In the genomic region with DNA sequence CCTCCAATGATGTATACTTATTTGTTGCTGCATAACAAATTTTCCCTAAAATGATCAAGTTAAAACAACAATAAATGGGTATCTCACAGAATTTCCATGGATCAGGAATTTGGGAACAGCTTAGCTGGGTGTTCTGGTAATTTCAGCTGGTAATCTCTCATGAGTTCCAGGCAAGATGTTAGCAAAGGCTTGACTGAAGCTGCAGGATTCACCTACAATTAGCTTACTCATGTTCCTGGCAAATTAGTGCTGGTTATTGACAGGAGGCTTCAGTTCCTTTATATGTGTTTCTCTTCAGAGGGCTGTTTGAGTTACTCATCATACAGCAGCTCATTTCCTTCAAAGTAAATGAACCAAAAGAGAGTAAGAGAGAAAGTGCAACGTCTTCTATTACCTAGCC, we compare ENCODE assay signal across 18 cellular contexts.
DNase-seq lines count a peak whose midpoint lies in the region; ATAC-seq, FAIRE-seq and TF ChIP-seq lines count a peak whose summit lies in the region.
"Had no signal": no experiment of that assay in that cellular context is flagged by ENCODE, and none has a peak within 500 bp of the region (broad histone marks: within the 10 kb centered on the region; RNA-seq: fewer than 3 reads in every experiment).

No MANE protein-coding gene starts in this region.

- TF ChIP-seq EP300 in H1 (IDR thresholded peaks at IDR 0.05; ENCODE audit: borderline replicate concordance in 1 of 2, low read depth in 2 of 2, low read length in 2 of 2) (no peak), sigmoid colon (IDR thresholded peaks at IDR 0.05) (no peak)

- no peak overlapping the region for H3K4me2 ChIP-seq in H1 (ENCODE audit: insufficient read depth in 1 of 2, low read depth in 2 of 2, low read length in 2 of 2)
- no peak overlapping the region for H3K4me2 ChIP-seq in neural progenitor cell
- H3K4me2 ChIP-seq: A549 had no signal

- no peak overlapping the region for H3K4me3 Mint-ChIP-seq in neural progenitor cell
- H3K4me3 Mint-ChIP-seq: CD4-positive, alpha-beta T cell; H9 had no signal

- H4K91ac ChIP-seq in H1 (replicated peaks; ENCODE audit: insufficient read length, low read length), result no peak overlapping the region

- no peaks in the 10 kb centered on the region for H3K36me3 Mint-ChIP-seq in neural progenitor cell

- H2BK12ac ChIP-seq in H1 (ENCODE audit: low read depth, low read length), result no peak overlapping the region

- no peak overlapping the region for H3K9ac ChIP-seq in H1 (replicated peaks in 1 of 4; ENCODE audit: extremely low read depth in 1 of 4, low read depth in 3 of 4, low read length in 3 of 4)
- no peak overlapping the region for H3K9ac ChIP-seq in neural progenitor cell

- H3K27ac Mint-ChIP-seq in neural progenitor cell, result no peak overlapping the region
- H3K27ac Mint-ChIP-seq: CD4-positive, alpha-beta T cell had no signal

- H3K27me3 Mint-ChIP-seq in neural progenitor cell (ENCODE audit: insufficient read depth, low read depth), result no peaks in the 10 kb centered on the region
- H3K27me3 Mint-ChIP-seq: CD4-positive, alpha-beta T cell had no signal

- TF ChIP-seq RAD21 in H1 (IDR thresholded peaks at IDR 0.05 in 1 of 2, conservative IDR thresholded peaks at IDR 0.05 in 1 of 2; ENCODE audit: low read depth in 2 of 2, low read length in 2 of 2), result no peak

- H3K27me3 ChIP-seq in H1 (replicated peaks in 1 of 4; ENCODE audit: control insufficient read depth in 3 of 4, extremely low read depth in 1 of 4, insufficient read depth in 3 of 4, low read length in 3 of 4) (no peaks in the 10 kb centered on the region), neural progenitor cell (no peaks in the 10 kb centered on the region), sigmoid colon (no peaks in the 10 kb centered on the region)

- H2AK5ac ChIP-seq in H1 (ENCODE audit: low read depth, low read length), result no peak overlapping the region

- H3K23ac ChIP-seq in H1 (ENCODE audit: insufficient read length), result no peak overlapping the region

- H4K20me1 ChIP-seq in H1 (replicated peaks in 1 of 2; ENCODE audit: control insufficient read depth in 1 of 2, insufficient read depth in 2 of 2, low read length in 2 of 2) (peaks cover 6% of the 10 kb centered on the region in 2 experiments), neural progenitor cell (ENCODE audit: low read depth) (no peaks in the 10 kb centered on the region)

- CTCF ChIA-PET in H1 (lab: Charles Lee; ENCODE audit: partially characterized antibody), result no interaction called here

- no peak overlapping the region for H2BK5ac ChIP-seq in H1 (ENCODE audit: low read depth, low read length)

- no peak overlapping the region for H2AFZ ChIP-seq in H1 (ENCODE audit: low read length)
- peak overlapping the region; percentile 31 for H2AFZ ChIP-seq in neural progenitor cell (replicated peaks)

- intact Hi-C loops in sigmoid colon (cut with DNase I), result no loop called here

- H2BK15ac ChIP-seq in H1 (ENCODE audit: low read length), result no peak overlapping the region

- H2BK20ac ChIP-seq in H1 (ENCODE audit: low read length), result no peak overlapping the region

- H3K27ac ChIP-seq in H1 (ENCODE audit: low read depth, low read length), result no peak overlapping the region
- no peak overlapping the region for H3K27ac ChIP-seq in neural progenitor cell
- H3K27ac ChIP-seq in sigmoid colon, result no peak overlapping the region
- H3K27ac ChIP-seq: 22Rv1, A549, C4-2B had no signal

- FAIRE-seq in H1 (lab: Jason Lieb, UNC), result peak; percentile 73
- FAIRE-seq: A549, GM12892, GM18507 had no signal

- WGBS in H1 (ENCODE audit: extremely low coverage in 1 of 2, insufficient coverage in 1 of 2, insufficient read length in 1 of 2, insufficient replicate concordance in 2 of 2, low coverage in 1 of 2, low lambda C conversion rate in 2 of 2, missing lambda C conversion rate in 1 of 2), 2 experiments, result 81% methylated on average over 1 of the region's 1 CpG; no CpG with 5 or more reads in 1 of the 2 experiments
- WGBS in sigmoid colon, 2 donors, result 20 to 55% methylated on average over 1 of the region's 1 CpG

- TF ChIP-seq CTCF in H1 (IDR thresholded peaks at IDR 0.05; ENCODE audit: control extremely low read depth in 1 of 3, insufficient read depth in 1 of 3, low read depth in 1 of 3, low read length in 3 of 3), result no peak
- TF ChIP-seq CTCF in neural progenitor cell (IDR thresholded peaks at IDR 0.05), result no peak
- TF ChIP-seq CTCF in sigmoid colon (IDR thresholded peaks at IDR 0.05), result no peak

- DNase-seq in NCI-H146 (lab: John Stamatoyannopoulos, UW) (peak; percentile 53), NCI-H146 treated with DMSO at 0.1 percent for 48 hours (lab: John Stamatoyannopoulos, UW; ENCODE audit: unreplicated experiment) (no peak), H1 (ENCODE audit: low read depth in 1 of 2, low spot score in 2 of 2) (no peak), neural progenitor cell (ENCODE audit: low spot score) (no peak), sigmoid colon (no peak)
- DNase-seq: AML-193; Caco-2; CD4-positive, alpha-beta T cell; GDM1; GOT3; H9 had no signal

- H3K79me2 ChIP-seq in H1 (ENCODE audit: control insufficient read depth in 1 of 2, insufficient read depth in 2 of 2, low read length in 2 of 2) (peaks cover 0 to 97% of the 10 kb centered on the region in 2 experiments; a peak in 3 of 4 replicates), neural progenitor cell (ENCODE audit: low read depth) (no peaks in the 10 kb centered on the region)

- H3K4ac ChIP-seq in H1 (replicated peaks; ENCODE audit: insufficient read length, low read depth, low read length), result no peak overlapping the region

- ATAC-seq in HG03565 (IDR thresholded peaks at IDR 0.05; ENCODE audit: unreplicated experiment) (no peak), GM21367 (IDR thresholded peaks at IDR 0.05; ENCODE audit: unreplicated experiment) (no peak)
- ATAC-seq: A549 had no signal

- H3K79me1 ChIP-seq in H1 (ENCODE audit: low read depth, low read length), result 0 out of 2 replicates have a peak, but pooled peaks cover 2% of the 10 kb centered on the region

- no peak overlapping the region for H3K56ac ChIP-seq in H1 (replicated peaks; ENCODE audit: insufficient read length, low read depth, low read length)

- H3K36me3 ChIP-seq in H1 (ENCODE audit: control insufficient read depth in 2 of 4, insufficient read depth in 4 of 4, low read length in 3 of 4) (no peaks in the 10 kb centered on the region), neural progenitor cell (no peaks in the 10 kb centered on the region), sigmoid colon (no peaks in the 10 kb centered on the region)

- H3F3A ChIP-seq in neural progenitor cell (ENCODE audit: low read depth), result no peaks in the 10 kb centered on the region

- no peak overlapping the region for H4K5ac ChIP-seq in H1 (ENCODE audit: insufficient read length, low read depth, low read length)

- H3K9me3 ChIP-seq in H1 (ENCODE audit: insufficient read depth in 2 of 2, low read depth in 1 of 2, low read length in 1 of 2) (no peaks in the 10 kb centered on the region), neural progenitor cell (ENCODE audit: low read depth) (no peaks in the 10 kb centered on the region), sigmoid colon (no peaks in the 10 kb centered on the region)
- H3K9me3 ChIP-seq: A549, Caco-2 had no signal

- TF ChIP-seq POLR2A in H1 (IDR thresholded peaks at IDR 0.05; ENCODE audit: control extremely low read depth in 1 of 2, low read depth in 2 of 2, low read length in 2 of 2) (no peak), sigmoid colon (IDR thresholded peaks at IDR 0.05) (no peak)

- no peaks in the 10 kb centered on the region for H3K9me3 Mint-ChIP-seq in neural progenitor cell
- H3K9me3 Mint-ChIP-seq: H9 had no signal

- no peak overlapping the region for H3K14ac ChIP-seq in H1 (ENCODE audit: insufficient read length)

- H3K4me3 ChIP-seq in H1 (ENCODE audit: extremely low read depth in 1 of 4, insufficient read depth in 2 of 4, low read depth in 3 of 4, low read length in 4 of 4) (no peak overlapping the region), neural progenitor cell (no peak overlapping the region), sigmoid colon (no peak overlapping the region)
- H3K4me3 ChIP-seq: A549 had no signal

- H3K4me1 Mint-ChIP-seq in neural progenitor cell, result peaks cover 3% of the 10 kb centered on the region

- H4K8ac ChIP-seq in H1 (ENCODE audit: extremely low read depth, insufficient read depth, low read length), result no peak overlapping the region

- H3K18ac ChIP-seq in H1 (ENCODE audit: extremely low read depth, low read length), result no peak overlapping the region

- POLR2A ChIA-PET in H1 (lab: Charles Lee; ENCODE audit: partially characterized antibody), result interaction anchor here (1.3 to 7.7 kb wide), 3 partner anchors 10 to 17 kb away, joined by 3 to 44 read pairs (median 6); no protein-coding TSS in a partner anchor

- H2BK120ac ChIP-seq in H1 (replicated peaks; ENCODE audit: low read depth, low read length), result no peak overlapping the region

- H3K23me2 ChIP-seq in H1 (ENCODE audit: low read depth, low read length), result no peaks in the 10 kb centered on the region

- H3K4me1 ChIP-seq in H1 (replicated peaks in 1 of 4; ENCODE audit: control insufficient read depth in 3 of 4, insufficient read depth in 4 of 4, low read length in 3 of 4) (no peaks in the 10 kb centered on the region; a peak in 2 of 7 replicates), neural progenitor cell (peaks cover 10% of the 10 kb centered on the region), sigmoid colon (no peaks in the 10 kb centered on the region)
- H3K4me1 ChIP-seq: A549, Caco-2 had no signal

TF ChIP-seq in H1, 55 proteins besides CTCF, POLR2A, EP300 and RAD21 (continues in another document):
- TF ChIP-seq RBBP5 (IDR thresholded peaks at IDR 0.05; ENCODE audit: borderline replicate concordance, low read depth, low read length) (no peak), POU5F1 (IDR thresholded peaks at IDR 0.05; ENCODE audit: low read depth, low read length) (no peak), CHD2 (IDR thresholded peaks at IDR 0.05; ENCODE audit: low read length) (no peak)
